8 cellular contexts compared by ENCODE assay signal in the genomic region with DNA sequence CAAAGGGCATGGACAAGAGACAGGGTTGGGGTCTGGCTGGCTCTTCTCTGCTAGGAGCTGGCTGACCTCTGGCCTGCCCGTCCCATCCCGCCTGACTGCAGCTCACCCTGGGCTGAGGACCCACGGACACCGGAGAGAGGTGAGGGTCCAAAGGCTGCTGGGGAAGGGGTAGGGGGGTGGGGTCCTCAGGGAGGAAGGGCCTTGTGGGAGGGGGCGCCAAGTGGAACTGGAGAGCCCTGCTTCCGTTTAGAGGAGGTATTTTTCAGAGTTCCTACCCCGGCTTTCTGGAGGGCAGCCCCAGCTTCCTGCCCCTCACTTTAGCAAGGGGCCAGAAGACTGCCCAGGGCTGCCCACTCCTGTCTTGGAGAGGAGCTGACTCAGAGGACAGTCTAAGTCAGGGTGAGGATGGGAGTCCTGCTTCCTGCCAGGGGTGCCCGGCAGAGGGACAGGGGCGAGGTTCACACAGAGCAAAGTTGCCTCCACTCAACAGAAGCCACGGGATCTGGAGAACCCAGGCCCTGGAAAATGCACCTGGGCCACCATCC. TPM values are rescaled to one million over a fixed set of nuclear protein-coding genes. Genes with fewer than 3 reads are reported as not detected.
DNase-seq lines count a peak whose midpoint lies in the region; ATAC-seq and TF ChIP-seq lines count a peak whose summit lies in the region.

No MANE protein-coding gene starts in this region.

- H3K9ac ChIP-seq in GM23248 (no peak overlapping the region), PC-3 (ENCODE audit: low read length) (no peak overlapping the region)

- H3K79me2 ChIP-seq in GM23248 (ENCODE audit: insufficient read depth) (no peaks in the 10 kb centered on the region), PC-3 (ENCODE audit: low read length) (no peaks in the 10 kb centered on the region)

- H3K9me3 ChIP-seq in GM23248 (ENCODE audit: low read depth) (no peaks in the 10 kb centered on the region), PC-3 (ENCODE audit: low read length) (no peaks in the 10 kb centered on the region), lower lobe of right lung (no peaks in the 10 kb centered on the region)

- H3K36me3 ChIP-seq in GM06990 (ENCODE audit: control insufficient read depth, insufficient read depth, low read length) (peaks cover 3% of the 10 kb centered on the region), GM23248 (ENCODE audit: low read depth) (no peaks in the 10 kb centered on the region), PC-3 (ENCODE audit: low read depth, low read length) (no peaks in the 10 kb centered on the region), lower lobe of right lung (peaks cover 31% of the 10 kb centered on the region)

- intact Hi-C loops in PC-3 (cut with micrococcal nuclease) (no loop called here), lower lobe of right lung (cut with DNase I) (no loop called here)

- H3K27me3 ChIP-seq in GM06990 (replicated peaks; ENCODE audit: control insufficient read depth, insufficient read depth, low read length) (no peaks in the 10 kb centered on the region; the same call in 1 of the 2 replicates), GM23248 (replicated peaks; ENCODE audit: insufficient read depth) (no peaks in the 10 kb centered on the region), PC-3 (ENCODE audit: low read length) (no peaks in the 10 kb centered on the region), lower lobe of right lung (ENCODE audit: low read depth) (peaks cover 5% of the 10 kb centered on the region)

- H3K4me3 ChIP-seq in GM06990 (replicated peaks; ENCODE audit: low read depth, low read length) (no peak overlapping the region), GM23248 (no peak overlapping the region), PC-3 (ENCODE audit: low read length) (no peak overlapping the region), lower lobe of right lung (no peak overlapping the region)

- BruUV-seq in PC-3 (replicated peaks; lab: Mats Ljungman, UMichigan): no TSS peak

- in situ Hi-C loops in GM23248 (cut with MboI): no loop called here

- CTCF ChIA-PET in PC-3 (lab: Charles Lee): no interaction called here

- TF ChIP-seq CTCF in GM06990 (IDR thresholded peaks at IDR 0.05; ENCODE audit: insufficient read depth, low read length, poor library complexity, severe bottlenecking) (no peak), PC-3 (conservative IDR thresholded peaks at IDR 0.05; ENCODE audit: low read depth, low read length) (no peak), lower lobe of right lung (IDR thresholded peaks at IDR 0.05) (no peak)

- POLR2A ChIA-PET in PC-3 (lab: Charles Lee; ENCODE audit: unreplicated experiment): no interaction called here

- H4K20me1 ChIP-seq in GM23248 (ENCODE audit: insufficient read depth): no peaks in the 10 kb centered on the region
- no peaks in the 10 kb centered on the region for H4K20me1 ChIP-seq in PC-3 (ENCODE audit: low read length)

- ATAC-seq in PC-3 (peak; percentile 58), lower lobe of right lung (peak; percentile 18 to 20), HG02970 (IDR thresholded peaks at IDR 0.05; ENCODE audit: low FRiP score, unreplicated experiment) (no peak), HG02588 (IDR thresholded peaks at IDR 0.05; ENCODE audit: unreplicated experiment) (no peak)

- H3K9me2 ChIP-seq in GM23248 (ENCODE audit: insufficient read depth): no peaks in the 10 kb centered on the region
- H3K9me2 ChIP-seq in PC-3 (replicated peaks; ENCODE audit: low read length): no peaks in the 10 kb centered on the region

- H2AFZ ChIP-seq in GM23248 (no peak overlapping the region), PC-3 (ENCODE audit: low read length) (no peak overlapping the region)

- DNase-seq in GM06990 (ENCODE audit: extremely low read depth, insufficient read length) (peak; percentile 46), GM23248 (peak; percentile 40), PC-3 (no peak), lower lobe of right lung (no peak), iPS-NIHi11 (ENCODE audit: low spot score) (no peak)
- DNase-seq in stimulated activated CD4-positive, alpha-beta T cell treated with anti-CD3 and anti-CD28 coated beads, Interleukin-1b, Interleukin-23, amount 100 ng/mL, for 48 hours: no peak

- 82 to 92% methylated on average over 9 to 10 of the region's 10 CpGs for WGBS in GM23248 (ENCODE audit: low coverage in 1 of 2, low lambda C conversion rate in 2 of 2, missing lambda C conversion rate in 2 of 2), 2 experiments

- H3F3A ChIP-seq in GM23248 (ENCODE audit: insufficient read depth): no peaks in the 10 kb centered on the region
- no peaks in the 10 kb centered on the region for H3F3A ChIP-seq in PC-3 (ENCODE audit: low read length, unreplicated experiment)

- H3K4me2 ChIP-seq in GM23248 (ENCODE audit: unreplicated experiment) (no peak overlapping the region), PC-3 (ENCODE audit: low read length) (no peak overlapping the region)

- H3K27ac ChIP-seq in GM23248: no peak overlapping the region
- H3K27ac ChIP-seq in PC-3 (ENCODE audit: low read length): no peak overlapping the region
- H3K27ac ChIP-seq in lower lobe of right lung: peak overlapping the region; percentile 41

- H3K4me1 ChIP-seq in GM23248 (ENCODE audit: insufficient read depth): no peaks in the 10 kb centered on the region
- peaks cover 7% of the 10 kb centered on the region; the same call in 1 of the 2 replicates for H3K4me1 ChIP-seq in PC-3 (ENCODE audit: insufficient read depth, low read length)
- peaks cover 18% of the 10 kb centered on the region for H3K4me1 ChIP-seq in lower lobe of right lung

RNA-seq across cellular contexts. Expression of gene LARGE2, which starts 7.1 kb away (rescaled TPM):
- not detected in 2 replicates for total RNA-seq in GM23248 (2014; rRNA removed; shearing (Covaris generic))
- polyA plus RNA-seq in GM23248 (2016; fragmentation: Nextera tagmentation; extraction: Ambion mirVana): not detected in 2 replicates
- 18.4 and 19.6 TPM in 2 replicates for total RNA-seq in PC-3 (2014; rRNA removed)
- 5.0 TPM for total RNA-seq in lower lobe of right lung

RNA-seq across cellular contexts. Expression of gene PEX16, which starts 11.9 kb away (rescaled TPM):
- total RNA-seq in GM23248 (2014; rRNA removed; shearing (Covaris generic)): 16.2 and 23.2 TPM in 2 replicates
- 21.2 and 25.1 TPM in 2 replicates for polyA plus RNA-seq in GM23248 (2016; fragmentation: Nextera tagmentation; extraction: Ambion mirVana)
- total RNA-seq in PC-3 (2014; rRNA removed): 43.5 and 56.7 TPM in 2 replicates
- total RNA-seq in lower lobe of right lung: 22.7 TPM

RNA-seq across cellular contexts. Expression of gene FREY1, which starts 22.5 kb away (rescaled TPM):
- total RNA-seq in GM23248 (2014; rRNA removed; shearing (Covaris generic)): not detected in 2 replicates
- polyA plus RNA-seq in GM23248 (2016; fragmentation: Nextera tagmentation; extraction: Ambion mirVana): not detected in 2 replicates
- total RNA-seq in PC-3 (2014; rRNA removed): 0.15 and 2.1 TPM in 2 replicates
- 0.53 TPM for total RNA-seq in lower lobe of right lung

RNA-seq across cellular contexts. Expression of gene MAPK8IP1, which starts 44.1 kb away (rescaled TPM):
- 8.1 and 9.5 TPM in 2 replicates for total RNA-seq in GM23248 (2014; rRNA removed; shearing (Covaris generic))
- polyA plus RNA-seq in GM23248 (2016; fragmentation: Nextera tagmentation; extraction: Ambion mirVana): 1.8 and 2.1 TPM in 2 replicates
- total RNA-seq in PC-3 (2014; rRNA removed) (7.1 and 10.5 TPM in 2 replicates), lower lobe of right lung (7.3 TPM)

Comparison
In these comparisons a context has a peak if more than half of its experiments do, and no peak if none do; other contexts are left out.
1. DNase-seq: peak in GM06990 (single experiment) and GM23248 (single experiment); none in PC-3 (single experiment), lower lobe of right lung (single experiment), stimulated activated CD4-positive, alpha-beta T cell treated with anti-CD3 and anti-CD28 coated beads, Interleukin-1b, Interleukin-23, amount 100 ng/mL, for 48 hours (single experiment) and iPS-NIHi11 (single experiment).
2. ATAC-seq: peak in PC-3 (single experiment) and lower lobe of right lung (2 of 2); none in HG02970 (single experiment) and HG02588 (single experiment).